In the genomic region with DNA sequence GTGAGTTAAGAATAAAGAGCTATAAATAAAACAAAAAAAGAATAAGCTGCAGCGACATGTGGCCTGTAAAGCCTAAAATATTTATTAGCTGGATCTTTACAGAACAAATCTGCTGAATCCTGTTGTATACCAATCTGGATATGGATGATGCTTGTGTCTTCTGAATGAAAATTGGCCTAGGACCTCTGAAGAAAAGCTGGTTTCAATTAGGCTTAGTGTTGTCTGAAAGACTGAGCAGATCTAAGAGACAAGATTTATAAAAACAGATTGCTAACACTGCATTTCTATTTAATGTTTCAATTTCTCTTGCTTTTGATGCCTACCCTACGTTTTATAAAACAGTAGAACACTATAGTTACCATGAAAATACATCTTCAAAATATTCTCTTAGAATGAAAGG, we compare ENCODE assay signal across 23 cellular contexts. TPM values are rescaled to one million over a fixed set of nuclear protein-coding genes. Genes with fewer than 3 reads are reported as not detected.
DNase-seq lines count a peak whose midpoint lies in the region; ATAC-seq and TF ChIP-seq lines count a peak whose summit lies in the region.
"Had no signal": no experiment of that assay in that cellular context is flagged by ENCODE, and none has a peak within 500 bp of the region (broad histone marks: within the 10 kb centered on the region; RNA-seq: fewer than 3 reads in every experiment).

No MANE protein-coding gene starts in this region.

- intact Hi-C loops in left ventricle myocardium superior (cut with micrococcal nuclease): no loop called here

- H3K27me3 ChIP-seq in brain microvascular endothelial cell (replicated peaks): no peaks in the 10 kb centered on the region
- H3K27me3 ChIP-seq: SJSA1 had no signal

- DNase-seq in NCI-H82 (lab: John Stamatoyannopoulos, UW) (peak; percentile 14), NCI-H82 treated with DMSO at 0.1 percent for 48 hours (lab: John Stamatoyannopoulos, UW; ENCODE audit: unreplicated experiment) (no peak), SK-N-MC (ENCODE audit: low read depth, low spot score) (peak; percentile 39), fibroblast of peridontal ligament (ENCODE audit: extremely low read depth) (peak; percentile 65), brain microvascular endothelial cell (no peak), left ventricle myocardium superior (no peak), HuH-7 (ENCODE audit: low spot score) (no peak)
- DNase-seq: Calu3, DMS79 treated with DMSO at 0.1 percent for 48 hours, H9, NCI-H1048, NCI-H1417, NCI-H1694, NCI-H2081 treated with DMSO at 0.1 percent for 48 hours, NCI-H2171, NCI-H226, NCI-H510A treated with DMSO at 0.1 percent for 48 hours, PC-3, Right ventricle myocardium superior, SW 1271 had no signal

- in situ Hi-C loops in brain microvascular endothelial cell (cut with HindIII; ENCODE audit: low pct_ligation_motif_present, low sequenced_read_pairs): loop anchor here (25.0 kb wide), 1 partner anchor 166 kb away; no protein-coding TSS in a partner anchor

- H3K27ac ChIP-seq in SK-N-MC (peak overlapping the region; percentile 87), brain microvascular endothelial cell (no peak overlapping the region)
- H3K27ac ChIP-seq: 22Rv1, KMS-11, SJSA1 had no signal

- ATAC-seq in left ventricle myocardium superior: no peak
- ATAC-seq: PC-3 had no signal

- H3K36me3 ChIP-seq in SK-N-MC (ENCODE audit: insufficient read depth, low read length): peaks cover 18% of the 10 kb centered on the region
- peaks cover 60% of the 10 kb centered on the region for H3K36me3 ChIP-seq in brain microvascular endothelial cell (replicated peaks)

- H3K9me3 ChIP-seq in SK-N-MC (ENCODE audit: low read depth, low read length): no peaks in the 10 kb centered on the region
- H3K9me3 ChIP-seq: SJSA1 had no signal

- no peak overlapping the region for H3K9ac ChIP-seq in SK-N-MC (ENCODE audit: insufficient read length)
- H3K9ac ChIP-seq: KMS-11 had no signal

- TF ChIP-seq CTCF in brain microvascular endothelial cell (IDR thresholded peaks at IDR 0.05; ENCODE audit: low read depth, low read length, missing control alignments): no peak

- peak overlapping the region; percentile 10; the same call in 1 of the 2 replicates for H3K4me3 ChIP-seq in SK-N-MC
- H3K4me3 ChIP-seq in brain microvascular endothelial cell (ENCODE audit: low read depth, low read length): no peak overlapping the region
- H3K4me3 ChIP-seq: SJSA1 had no signal

RNA-seq across cellular contexts. Expression of a gene that starts 57.9 kb away (rescaled TPM):
- total RNA-seq in left ventricle myocardium superior: 27.0 TPM
- total RNA-seq: SJSA1 had no signal

Comparison
In these comparisons a context has a peak if more than half of its experiments do, and no peak if none do; other contexts are left out.
1. DNase-seq: peak in NCI-H82 (single experiment), SK-N-MC (single experiment) and fibroblast of peridontal ligament (single experiment); none in NCI-H82 treated with DMSO at 0.1 percent for 48 hours (single experiment), brain microvascular endothelial cell (single experiment), left ventricle myocardium superior (single experiment) and HuH-7 (single experiment).